Comparison of ENCODE assay signal across 8 cellular contexts in the genomic region with DNA sequence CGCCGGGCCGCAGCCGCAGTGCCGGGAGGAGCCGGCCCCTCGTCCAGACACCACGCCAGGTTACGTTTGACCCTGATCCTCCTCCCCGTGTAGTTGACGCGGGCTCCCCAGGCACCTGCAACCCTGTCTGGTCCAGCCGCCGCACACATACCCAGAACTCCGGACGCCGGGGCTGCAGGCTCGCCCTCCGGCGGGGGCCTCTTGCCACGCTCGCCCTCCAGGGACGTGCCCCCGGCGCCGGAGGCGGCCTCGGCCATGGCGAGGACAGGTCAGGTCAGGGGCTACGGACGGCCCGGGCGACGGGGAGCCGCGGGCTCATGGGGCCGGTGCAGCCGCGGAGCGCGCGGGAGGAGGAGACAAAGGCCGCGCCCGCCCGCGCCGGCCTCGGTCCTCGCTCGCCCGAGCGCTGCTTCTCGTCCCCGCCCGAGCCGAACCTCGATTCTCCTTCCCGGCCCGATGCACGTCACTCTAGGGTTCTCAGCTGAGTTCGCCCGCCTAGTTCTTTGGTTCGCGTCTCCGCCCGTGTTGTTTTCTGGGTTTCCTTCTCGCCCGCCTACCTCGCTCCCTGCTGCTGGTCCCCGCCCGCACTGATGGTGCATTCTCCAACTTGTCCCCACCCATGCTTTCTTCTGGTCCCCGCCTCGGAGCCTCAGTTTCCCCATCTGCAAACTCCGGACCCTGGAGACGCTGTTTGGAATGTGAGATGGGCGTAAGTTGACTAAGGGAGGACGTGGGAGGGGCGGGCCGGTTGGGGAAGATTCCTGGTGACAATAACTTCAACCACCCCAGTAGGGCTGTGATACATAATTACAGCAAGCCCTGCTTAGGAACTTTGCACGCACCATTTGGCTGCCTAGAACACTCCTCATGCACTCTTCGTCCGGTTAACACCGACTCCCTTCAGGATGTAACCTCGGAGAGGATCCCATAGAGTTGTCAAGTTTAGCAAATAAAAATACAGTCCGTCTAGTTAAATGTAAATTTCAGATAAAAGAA. TPM values are rescaled to one million over a fixed set of nuclear protein-coding genes. Genes with fewer than 3 reads are reported as not detected.
DNase-seq lines count a peak whose midpoint lies in the region; ATAC-seq and TF ChIP-seq lines count a peak whose summit lies in the region.

TSS of gene ANO8 (minus strand) at position 442 of the 996 bp plus-strand sequence. CDS start at position 257, 185 bp downstream.

- H4K8ac ChIP-seq in IMR-90 (ENCODE audit: low read depth in 2 of 2, low read length in 2 of 2) = peak within 1 kb of the TSS; percentile 22 to 71; a peak in 2 of 4 replicates

- H2AFZ ChIP-seq in IMR-90 (replicated peaks; ENCODE audit: low read length, poor library complexity) (peak within 1 kb of the TSS; percentile 99), OCI-LY3 (ENCODE audit: low read depth, low read length) (peak within 1 kb of the TSS; percentile 92)

- peak within 1 kb of the TSS; percentile 55 for H3K27ac ChIP-seq in IMR-90 (ENCODE audit: insufficient read depth, low read length)
- H3K27ac ChIP-seq in OCI-LY3 (ENCODE audit: low read length) = peak within 1 kb of the TSS; percentile 32

- intact Hi-C loops in IMR-90 (cut with micrococcal nuclease) = loop anchor here (1.0 kb wide), 1 partner anchor 25 kb away; the partner anchor contains the start of gene DDA1

- peaks cover 15% of the 10 kb centered on the region for H3K79me2 ChIP-seq in OCI-LY3 (ENCODE audit: low read length)

- peaks cover 7 to 44% of the 10 kb centered on the region in 2 experiments; a peak in 3 of 4 replicates for H3K79me1 ChIP-seq in IMR-90 (ENCODE audit: low read depth in 1 of 2, low read length in 2 of 2)

- dilution Hi-C loops in IMR-90 (cut with HindIII; ENCODE audit: low sequenced_read_pairs, unreplicated experiment) = no loop called here

- TF ChIP-seq CTCF in AG10803 (conservative IDR thresholded peaks at IDR 0.05; ENCODE audit: low read length) (no peak), IMR-90 (conservative IDR thresholded peaks at IDR 0.05; ENCODE audit: low read depth, low read length) (no peak), OCI-LY3 (IDR thresholded peaks at IDR 0.05; ENCODE audit: low read depth, low read length) (no peak)

- H2BK15ac ChIP-seq in IMR-90 (ENCODE audit: low read depth, low read length) = peak within 1 kb of the TSS; percentile 15; the same call in 1 of the 3 replicates

- peak within 1 kb of the TSS; percentile 83 for H3K4ac ChIP-seq in IMR-90 (ENCODE audit: low read depth, low read length)

- in situ Hi-C loops in IMR-90 (cut with MboI; ENCODE audit: low sequenced_read_pairs) = no loop called here

- no TSS peak for BruUV-seq in IMR-90 (replicated peaks; lab: Mats Ljungman, UMichigan)

- 0 out of 2 replicates have a peak within 1 kb of the TSS, but pooled peaks have one; percentile 28 for H3K56ac ChIP-seq in IMR-90 (ENCODE audit: extremely low read depth, insufficient read depth, low read length)

- H3K9me1 ChIP-seq in IMR-90 (ENCODE audit: insufficient read depth, low read length) = peaks cover 5% of the 10 kb centered on the region

- peak within 1 kb of the TSS; percentile 89 for H2AK5ac ChIP-seq in IMR-90 (ENCODE audit: low read depth, low read length)

- peak within 1 kb of the TSS; percentile 67 for H3K4me3 ChIP-seq in AG10803 (ENCODE audit: low read length)
- H3K4me3 ChIP-seq in IMR-90 (ENCODE audit: insufficient read depth, low read depth, low read length) = peak within 1 kb of the TSS; percentile 70
- H3K4me3 ChIP-seq in OCI-LY3 (ENCODE audit: low read length) = peak within 1 kb of the TSS; percentile 79

- H4K91ac ChIP-seq in IMR-90 (ENCODE audit: insufficient read depth, low read depth, low read length) = peak within 1 kb of the TSS; percentile 80

- H3K9ac ChIP-seq in IMR-90 (ENCODE audit: low read depth, low read length) = peak within 1 kb of the TSS; percentile 60
- H3K9ac ChIP-seq in OCI-LY3 (ENCODE audit: low read length) = peak within 1 kb of the TSS; percentile 73

- peak within 1 kb of the TSS; percentile 98 for H2AK9ac ChIP-seq in IMR-90 (replicated peaks; ENCODE audit: low read depth, low read length, poor library complexity)

- POLR2A ChIA-PET in IMR-90 (lab: Charles Lee; ENCODE audit: unreplicated experiment) = interaction anchor here (1.0 kb wide), 1 partner anchor 10 kb away, joined by 3 read pairs; no protein-coding TSS in a partner anchor

- H3K36me3 ChIP-seq in IMR-90 (ENCODE audit: control insufficient read depth, insufficient read depth, low read length) (peaks cover 2% of the 10 kb centered on the region; the same call in 1 of the 2 replicates), OCI-LY3 (replicated peaks; ENCODE audit: low read depth, low read length) (peaks cover 17% of the 10 kb centered on the region)

- H4K20me1 ChIP-seq in IMR-90 (ENCODE audit: insufficient read depth, low read length) (no peaks in the 10 kb centered on the region), OCI-LY3 (ENCODE audit: insufficient read depth, low read length) (no peaks in the 10 kb centered on the region)

- 0 out of 2 replicates have a peak within 1 kb of the TSS, but pooled peaks have one; percentile 31 for H4K5ac ChIP-seq in IMR-90 (ENCODE audit: low read depth, low read length)

- H3K27me3 ChIP-seq in IMR-90 (ENCODE audit: control insufficient read depth, insufficient read depth, low read length) (no peaks in the 10 kb centered on the region), OCI-LY3 (ENCODE audit: low read depth, low read length) (no peaks in the 10 kb centered on the region)

- H3K18ac ChIP-seq in IMR-90 (ENCODE audit: low read depth, low read length) = no peak within 1 kb of the TSS

- H2BK5ac ChIP-seq in IMR-90 (ENCODE audit: low read depth, low read length, poor library complexity, severe bottlenecking) = peak within 1 kb of the TSS; percentile 66

- peak within 1 kb of the TSS; percentile 76 for H2BK120ac ChIP-seq in IMR-90 (ENCODE audit: low read depth, low read length)

- no peak within 1 kb of the TSS for H2BK20ac ChIP-seq in IMR-90 (ENCODE audit: low read depth, low read length)

- H3K9me3 ChIP-seq in IMR-90 (ENCODE audit: control insufficient read depth, insufficient read depth, low read length) (no peaks in the 10 kb centered on the region), OCI-LY3 (ENCODE audit: insufficient read depth, low read length) (no peaks in the 10 kb centered on the region)

- WGBS in IMR-90 (ENCODE audit: extremely low coverage in 2 of 2, insufficient read length in 1 of 2), 2 experiments = 0% methylated on average over 37 of the region's 86 CpGs; no CpG with 5 or more reads in 1 of the 2 experiments

- H3K14ac ChIP-seq in IMR-90 (replicated peaks; ENCODE audit: low read depth, low read length) = peak within 1 kb of the TSS; percentile 48

- ATAC-seq in GM19324 (IDR thresholded peaks at IDR 0.05; ENCODE audit: low FRiP score, unreplicated experiment) = peak; percentile 43
- ATAC-seq in IMR-90 (ENCODE audit: low read depth) = peak; percentile 74

- DNase-seq in AG10803 (ENCODE audit: low read depth) = peak; percentile 100
- DNase-seq in IMR-90 = peak; percentile 99
- peak; percentile 96 for DNase-seq in activated CD8-positive, alpha-beta memory T cell treated with anti-CD3 and anti-CD28 coated beads, Interleukin-2, amount 50 U/mL, for 48 hours
- DNase-seq in epidermal melanocyte (ENCODE audit: insufficient read length, low spot score) = peak; percentile 99
- DNase-seq in middle frontal gyrus (ENCODE audit: extremely low spot score, low spot score) = peak; percentile 89
- peak; percentile 88 to 90 for DNase-seq in stimulated activated CD8-positive, alpha-beta memory T cell treated with anti-CD3 and anti-CD28 coated beads, Interleukin-15, amount 100 ng/mL, for 48 hours (ENCODE audit: low read depth in 2 of 2)

- TF ChIP-seq RAD21 in IMR-90 (IDR thresholded peaks at IDR 0.05; ENCODE audit: low read length) = no peak

- H3K4me1 ChIP-seq in IMR-90 (ENCODE audit: control insufficient read depth, insufficient read depth, low read length) = peaks cover 8% of the 10 kb centered on the region
- H3K4me1 ChIP-seq in OCI-LY3 (ENCODE audit: low read length) = peaks cover 24% of the 10 kb centered on the region

- H3K23ac ChIP-seq in IMR-90 (ENCODE audit: low read depth, low read length) = peak within 1 kb of the TSS; percentile 54

- H3K4me2 ChIP-seq in IMR-90 (ENCODE audit: low read depth, low read length) (peak within 1 kb of the TSS; percentile 84), OCI-LY3 (ENCODE audit: low read length) (peak within 1 kb of the TSS; percentile 82)

- TF ChIP-seq POLR2A in IMR-90 (IDR thresholded peaks at IDR 0.05; ENCODE audit: low read depth, low read length) = no peak

- CTCF ChIA-PET in IMR-90 (lab: Yijun Ruan, JAX) = no interaction called here

TF ChIP-seq in IMR-90, 13 proteins besides CTCF, POLR2A, EP300 and RAD21:
- TF ChIP-seq BHLHE40 (IDR thresholded peaks at IDR 0.05; ENCODE audit: low read depth, low read length) (no peak), MAZ (IDR thresholded peaks at IDR 0.05; ENCODE audit: borderline replicate concordance, low read depth, low read length) (peak; percentile 88), MAFK (IDR thresholded peaks at IDR 0.05; ENCODE audit: low read depth, low read length) (no peak), SMC3 (IDR thresholded peaks at IDR 0.05; ENCODE audit: low read depth, low read length) (peak; percentile 6; the same call in 1 of the 2 replicates), MXI1 (IDR thresholded peaks at IDR 0.05; ENCODE audit: borderline replicate concordance, low read depth, low read length) (peak; percentile 66; the same call in 1 of the 2 replicates)

RNA-seq across cellular contexts. Expression of gene ANO8, which starts in this region (rescaled TPM):
- total RNA-seq in IMR-90 (2012; rRNA removed) = 1.6 and 1.7 TPM in 2 replicates
- 5.3 and 5.6 TPM in 2 replicates for polyA plus RNA-seq in IMR-90 (2012; rRNA removed)
- polyA plus RNA-seq in IMR-90 (2012; cell fraction: cytosol; rRNA removed) = 3.1 and 4.3 TPM in 2 replicates
- 20.5 and 33.6 TPM in 2 replicates for polyA plus RNA-seq in IMR-90 (2012; cell fraction: nucleus; rRNA removed; ENCODE audit: low replicate concordance)

Comparison
In these comparisons a context has a peak if more than half of its experiments do, and no peak if none do; other contexts are left out.
1. Peak in every context shown above with its lines: DNase-seq, ATAC-seq, H3K4me3 ChIP-seq and H3K27ac ChIP-seq.